Comparison of ENCODE assay signal across 14 cellular contexts in the genomic region with DNA sequence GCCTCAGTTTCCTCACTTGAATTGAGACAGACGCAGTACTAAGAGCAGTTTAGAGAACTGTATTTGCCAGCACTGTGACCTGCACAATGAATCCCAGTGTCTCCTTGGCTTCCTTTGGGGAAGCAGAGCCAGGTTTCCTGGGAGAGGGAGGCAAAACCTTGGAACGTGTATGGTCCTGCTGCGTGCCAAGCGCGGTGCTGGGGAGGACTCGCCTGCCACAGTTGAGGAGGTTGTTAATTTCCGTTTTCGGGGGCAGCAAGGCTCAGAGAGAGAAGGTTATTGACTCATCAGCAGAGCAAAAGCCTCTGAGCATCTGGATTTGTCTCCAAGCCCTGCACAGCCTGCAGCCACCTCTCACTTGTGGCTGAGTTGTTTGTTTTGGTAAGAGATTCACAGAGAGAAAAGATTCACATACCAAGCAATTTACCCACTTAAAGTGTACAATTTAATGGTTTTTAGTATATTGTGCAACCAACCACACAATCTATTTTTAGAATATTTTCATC. TPM values are rescaled to one million over a fixed set of nuclear protein-coding genes. Genes with fewer than 3 reads are reported as not detected.
DNase-seq lines count a peak whose midpoint lies in the region; ATAC-seq and TF ChIP-seq lines count a peak whose summit lies in the region.
"Had no signal": no experiment of that assay in that cellular context is flagged by ENCODE, and none has a peak within 500 bp of the region (broad histone marks: within the 10 kb centered on the region; RNA-seq: fewer than 3 reads in every experiment).

No MANE protein-coding gene starts in this region.

- TF ChIP-seq POLR2A in vagina (IDR thresholded peaks at IDR 0.05), result no peak

- H3K9me3 ChIP-seq in vagina, result no peaks in the 10 kb centered on the region
- H3K9me3 ChIP-seq: right atrium auricular region, SJCRH30, testis had no signal

- no peaks in the 10 kb centered on the region for H3K27me3 ChIP-seq in vagina
- H3K27me3 ChIP-seq: right atrium auricular region, testis had no signal

- DNase-seq in SIG-M5 treated with dmso at 0.1 percent for 504 hours (lab: John Stamatoyannopoulos, UW; ENCODE audit: unreplicated experiment), result peak; percentile 58
- no peak for DNase-seq in SIG-M5 (lab: John Stamatoyannopoulos, UW)
- peak; percentile 76 for DNase-seq in amniotic stem cell (lab: John Stamatoyannopoulos, UW)
- peak; percentile 50 to 51 for DNase-seq in hippocampal formation (lab: John Stamatoyannopoulos, UW)
- no peak for DNase-seq in vagina (ENCODE audit: extremely low spot score in 2 of 2)
- no peak for DNase-seq in T-helper 9 cell
- DNase-seq: activated T-cell treated with anti-CD3 and anti-CD28 coated beads, Interleukin-2, amount 50 U/mL, for 72 hours; AML-193; testis had no signal

- no peak overlapping the region for H3K4me3 ChIP-seq in vagina
- H3K4me3 ChIP-seq: right atrium auricular region, SJCRH30, testis had no signal

- intact Hi-C loops in vagina (cut with DNase I), result no loop called here

- no peak for TF ChIP-seq CTCF in vagina (IDR thresholded peaks at IDR 0.05)

- H3K27ac ChIP-seq in vagina, result peak overlapping the region; percentile 73
- H3K27ac ChIP-seq: HL-60, SJCRH30, testis had no signal

- ATAC-seq in HG02759 (IDR thresholded peaks at IDR 0.05; ENCODE audit: unreplicated experiment) (no peak), GM19467 (IDR thresholded peaks at IDR 0.05; ENCODE audit: unreplicated experiment) (no peak)
- ATAC-seq: activated T-cell treated with anti-CD3 and anti-CD28 coated beads, Interleukin-2, amount 50 U/mL, for 72 hours had no signal

- H3K4me1 ChIP-seq in vagina, result peaks cover 27% of the 10 kb centered on the region
- H3K4me1 ChIP-seq: testis had no signal

- no peaks in the 10 kb centered on the region for H3K36me3 ChIP-seq in vagina
- H3K36me3 ChIP-seq: right atrium auricular region, SJCRH30 had no signal

RNA-seq across cellular contexts. Expression of a gene that starts 10.8 kb away (rescaled TPM):
- total RNA-seq in vagina, result 0.49 TPM
- total RNA-seq: activated T-cell treated with anti-CD3 and anti-CD28 coated beads, Interleukin-2, amount 50 U/mL, for 72 hours had no signal

RNA-seq across cellular contexts. Expression of a gene that starts 22.9 kb away (rescaled TPM):
- total RNA-seq in vagina, result 26.5 TPM
- total RNA-seq: SJCRH30 had no signal

RNA-seq across cellular contexts. Expression of a gene that starts 58.6 kb away (rescaled TPM):
- not detected for total RNA-seq in vagina
- total RNA-seq: activated T-cell treated with anti-CD3 and anti-CD28 coated beads, Interleukin-2, amount 50 U/mL, for 72 hours; right atrium auricular region; SJCRH30 had no signal

Comparison
In these comparisons a context has a peak if more than half of its experiments do, and no peak if none do; other contexts are left out.
1. DNase-seq: peak in SIG-M5 treated with dmso at 0.1 percent for 504 hours (single experiment), amniotic stem cell (single experiment) and hippocampal formation (2 of 2); none in SIG-M5 (single experiment), vagina (0 of 2) and T-helper 9 cell (single experiment).